18 cellular contexts compared by ENCODE assay signal in genomic region chr1:54865238-54866073, GRCh38. TPM values are rescaled to one million over a fixed set of nuclear protein-coding genes. Genes with fewer than 3 reads are reported as not detected.
DNase-seq lines count a peak whose midpoint lies in the region; ATAC-seq and TF ChIP-seq lines count a peak whose summit lies in the region.
"Had no signal": no experiment of that assay in that cellular context is flagged by ENCODE, and none has a peak within 500 bp of the region (broad histone marks: within the 10 kb centered on the region; RNA-seq: fewer than 3 reads in every experiment).

No MANE protein-coding gene starts in this region.

- no peaks in the 10 kb centered on the region for H4K20me1 ChIP-seq in H9 (ENCODE audit: control insufficient read depth, insufficient read depth, insufficient read length)

- no peak overlapping the region for H2BK5ac ChIP-seq in H9 (ENCODE audit: insufficient read length, low read length)

- no peak overlapping the region for H2BK15ac ChIP-seq in H9 (ENCODE audit: low read depth, low read length)

- H3K27ac ChIP-seq in H9 (ENCODE audit: insufficient read length, low read depth, low read length) = no peak overlapping the region
- H3K27ac ChIP-seq: esophagus muscularis mucosa, SK-N-MC had no signal

- no peak overlapping the region for H2AK5ac ChIP-seq in H9 (ENCODE audit: insufficient read length, low read length)

- H4K5ac ChIP-seq in H9 (ENCODE audit: insufficient read length, low read depth, low read length) = no peak overlapping the region

- H3K14ac ChIP-seq in H9 (ENCODE audit: insufficient read depth, low read length) = no peak overlapping the region

- TF ChIP-seq CTCF in H9 (conservative IDR thresholded peaks at IDR 0.05) (no peak), WTC11 (IDR thresholded peaks at IDR 0.05) (no peak)

- H3K9me3 ChIP-seq in H9 (ENCODE audit: control insufficient read depth, low read depth, low read length) = no peaks in the 10 kb centered on the region
- H3K9me3 ChIP-seq: esophagus muscularis mucosa had no signal

- ATAC-seq in WTC11 = no peak
- no peak for ATAC-seq in HG03460 (IDR thresholded peaks at IDR 0.05; ENCODE audit: unreplicated experiment)
- ATAC-seq: activated CD4-positive, CD25-positive, alpha-beta regulatory T cell treated with anti-CD3 and anti-CD28 coated beads, Interleukin-2, amount 50 U/mL, for 24 hours; CD8-positive, alpha-beta T cell had no signal

- no peaks in the 10 kb centered on the region for H3K27me3 ChIP-seq in H9 (ENCODE audit: insufficient read depth, low read length)
- H3K27me3 ChIP-seq: esophagus muscularis mucosa had no signal

- POLR2A ChIA-PET in WTC11 (lab: Charles Lee) = no interaction called here

- H3K36me3 Mint-ChIP-seq in H9 (ENCODE audit: insufficient read depth in 1 of 3, low read depth in 3 of 3) (peaks cover 47 to 91% (median 90%) of the 10 kb centered on the region in 3 experiments), WTC11 (peaks cover 83% of the 10 kb centered on the region)

- H2BK120ac ChIP-seq in H9 (ENCODE audit: low read depth, low read length, poor library complexity, severe bottlenecking) = no peak overlapping the region

- peaks cover 2% of the 10 kb centered on the region; the same call in 1 of the 2 replicates for H3K79me2 ChIP-seq in H9 (ENCODE audit: insufficient read depth, low read length)

- no peak overlapping the region for H2BK12ac ChIP-seq in H9 (ENCODE audit: insufficient read length, low read depth, low read length)

- no peak overlapping the region for H2BK20ac ChIP-seq in H9 (ENCODE audit: low read depth, low read length, poor library complexity, severe bottlenecking)

- H3K27me3 Mint-ChIP-seq in H9 (ENCODE audit: low read depth) = no peaks in the 10 kb centered on the region; the same call in 1 of the 2 replicates
- no peaks in the 10 kb centered on the region for H3K27me3 Mint-ChIP-seq in WTC11 (ENCODE audit: low read depth)
- H3K27me3 Mint-ChIP-seq: activated naive CD8-positive, alpha-beta T cell treated with anti-CD3 and anti-CD28 coated beads, Interleukin-2, amount 10 ng/mL, durations not matched to agents 7 days and 5 days had no signal

- H3K4me2 ChIP-seq in H9 (ENCODE audit: insufficient read depth, insufficient read length, low read length) = no peak overlapping the region

- H3K4me1 Mint-ChIP-seq in H9 (no peaks in the 10 kb centered on the region), WTC11 (no peaks in the 10 kb centered on the region)

- no peaks in the 10 kb centered on the region for H3K23me2 ChIP-seq in H9 (ENCODE audit: insufficient read length, low read depth, low read length, poor library complexity, severe bottlenecking)

- no peak overlapping the region for H3K23ac ChIP-seq in H9 (ENCODE audit: insufficient read length, low read depth, low read length)

- no peak overlapping the region for H4K91ac ChIP-seq in H9 (ENCODE audit: insufficient read length, low read depth, low read length)

- H3K9me3 Mint-ChIP-seq in H9 (no peaks in the 10 kb centered on the region), WTC11 (no peaks in the 10 kb centered on the region)
- H3K9me3 Mint-ChIP-seq: activated naive CD8-positive, alpha-beta T cell treated with anti-CD3 and anti-CD28 coated beads, Interleukin-2, amount 10 ng/mL, durations not matched to agents 7 days and 5 days; activated T-helper 1 cell treated with anti-CD3 and anti-CD28 coated beads, Interleukin-12 subunit alpha, Interleukin-12 subunit beta, Interleukin-2, Interleukin-4 antibody, amounts not matched to agents 30 ng/mL and 10 ng/mL and 1 ng/mL, durations not matched to agents 14 hours and 24 hours and 36 hours; CD8-positive, alpha-beta T cell had no signal

- H3T11ph ChIP-seq in H9 (ENCODE audit: low read length) = no peak overlapping the region

- DNase-seq in H9 (peak; percentile 18), WTC11 (ENCODE audit: low spot score) (no peak), left kidney (ENCODE audit: low read depth, low spot score) (peak; percentile 45), pons (ENCODE audit: low spot score) (peak; percentile 77), dedifferentiated amniotic fluid mesenchymal stem cell (ENCODE audit: extremely low spot score) (no peak), kidney glomerular epithelial cell (lab: John Stamatoyannopoulos, UW) (no peak), NCI-H524 treated with DMSO at 0.1 percent for 48 hours (lab: John Stamatoyannopoulos, UW) (no peak)
- DNase-seq: activated naive CD8-positive, alpha-beta T cell treated with anti-CD3 and anti-CD28 coated beads, Interleukin-2, amount 10 ng/mL, durations not matched to agents 7 days and 5 days; CD8-positive, alpha-beta T cell; NCI-H1694 treated with DMSO at 0.1 percent for 48 hours; NCI-H69; OCI-M1; stimulated activated naive CD4-positive, alpha-beta T cell had no signal

- no CpG with 5 or more reads among the region's 17 CpGs for WGBS in H9 (ENCODE audit: extremely low coverage, insufficient read length, low lambda C conversion rate)

- H3K56ac ChIP-seq in H9 (ENCODE audit: insufficient read length, low read depth, low read length) = no peak overlapping the region

- peaks cover 5% of the 10 kb centered on the region for H3K79me1 ChIP-seq in H9 (ENCODE audit: insufficient read depth, low read depth, low read length, poor library complexity, severe bottlenecking)

- H3K27ac Mint-ChIP-seq in H9 (peak overlapping the region in 2 of 3 experiments; percentile 60 to 75; a peak in 2 of 7 replicates), WTC11 (no peak overlapping the region)
- H3K27ac Mint-ChIP-seq: activated naive CD8-positive, alpha-beta T cell treated with anti-CD3 and anti-CD28 coated beads, Interleukin-2, amount 10 ng/mL, durations not matched to agents 7 days and 5 days; CD8-positive, alpha-beta T cell had no signal

- H3K4me1 ChIP-seq in H9 (ENCODE audit: insufficient read depth, low read length) = no peaks in the 10 kb centered on the region
- H3K4me1 ChIP-seq: esophagus muscularis mucosa had no signal

- no peak overlapping the region for H3K18ac ChIP-seq in H9 (ENCODE audit: insufficient read length, low read depth, low read length)

- H3K4me3 Mint-ChIP-seq in H9 (no peak overlapping the region), WTC11 (no peak overlapping the region)
- H3K4me3 Mint-ChIP-seq: activated naive CD8-positive, alpha-beta T cell treated with anti-CD3 and anti-CD28 coated beads, Interleukin-2, amount 10 ng/mL, durations not matched to agents 7 days and 5 days; activated T-helper 1 cell treated with anti-CD3 and anti-CD28 coated beads, Interleukin-12 subunit alpha, Interleukin-12 subunit beta, Interleukin-2, Interleukin-4 antibody, amounts not matched to agents 30 ng/mL and 10 ng/mL and 1 ng/mL, durations not matched to agents 14 hours and 24 hours and 36 hours; CD8-positive, alpha-beta T cell had no signal

- H3K4ac ChIP-seq in H9 (ENCODE audit: low read depth, low read length) = no peak overlapping the region

- H4K8ac ChIP-seq in H9 (replicated peaks; ENCODE audit: insufficient read length, low read depth, low read length) = no peak overlapping the region

- no peak overlapping the region for H2AFZ ChIP-seq in H9 (ENCODE audit: low read length)

- H3K9ac ChIP-seq in H9 (ENCODE audit: extremely low read depth, insufficient read length, low read length) = no peak overlapping the region

- CTCF ChIA-PET in WTC11 (lab: Charles Lee) = interaction anchor here (0.6 to 1.4 kb wide), 2 partner anchors 157 to 339 kb away, joined by 4 read pairs; no protein-coding TSS in a partner anchor

TF ChIP-seq in WTC11, 78 proteins besides CTCF, POLR2A, EP300 and RAD21:
- TF ChIP-seq ZSCAN18 (CRISPR knock-in tag; IDR thresholded peaks at IDR 0.05) (no peak), GABPB1 (CRISPR knock-in tag; IDR thresholded peaks at IDR 0.05) (peak; percentile 75)

RNA-seq across cellular contexts. Expression of gene DHCR24, which starts 21.5 kb away (rescaled TPM):
- total RNA-seq in H9 (2021) (318 and 340 TPM in 2 replicates), WTC11 (2021) (300 to 337 TPM (median 336 TPM) in 3 replicates)

Comparison
In these comparisons a context has a peak if more than half of its experiments do, and no peak if none do; other contexts are left out.
1. DNase-seq: peak in H9 (single experiment), left kidney (single experiment) and pons (single experiment); none in WTC11 (single experiment), dedifferentiated amniotic fluid mesenchymal stem cell (single experiment), kidney glomerular epithelial cell (single experiment) and NCI-H524 treated with DMSO at 0.1 percent for 48 hours (single experiment).